18 cellular contexts compared by ENCODE assay signal in the genomic region with DNA sequence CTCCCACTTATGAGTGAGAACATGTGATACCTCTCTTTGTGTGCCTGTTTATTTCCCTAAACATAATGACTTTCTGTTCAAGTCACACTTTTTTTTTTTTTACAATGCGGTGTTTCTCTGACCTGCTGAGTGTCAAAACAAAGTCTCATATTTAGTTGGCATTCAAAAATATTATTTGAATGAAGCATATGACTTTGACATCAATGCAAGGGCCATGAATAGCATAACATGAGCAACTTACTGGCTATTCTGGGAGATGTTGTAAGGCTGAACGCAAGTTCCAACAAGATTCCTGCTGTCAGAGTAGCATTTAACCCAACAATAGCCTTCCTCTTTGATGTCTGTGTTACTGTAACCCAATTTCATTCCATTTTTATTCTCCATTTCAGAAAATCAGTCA. TPM values are rescaled to one million over a fixed set of nuclear protein-coding genes. Genes with fewer than 3 reads are reported as not detected.
DNase-seq lines count a peak whose midpoint lies in the region; ATAC-seq, FAIRE-seq and TF ChIP-seq lines count a peak whose summit lies in the region.
"Had no signal": no experiment of that assay in that cellular context is flagged by ENCODE, and none has a peak within 500 bp of the region (broad histone marks: within the 10 kb centered on the region; RNA-seq: fewer than 3 reads in every experiment).

No MANE protein-coding gene starts in this region.

- in situ Hi-C loops in HAP-1 (cut with MboI; ENCODE audit: low sequenced_read_pairs): no loop called here

- CTCF ChIA-PET in RWPE1 (lab: Yijun Ruan, JAX): interaction anchor here (0.9 kb wide), 1 partner anchor 35 kb away, joined by 4 read pairs; no protein-coding TSS in a partner anchor

- TF ChIP-seq CTCF in heart left ventricle (IDR thresholded peaks at IDR 0.05): no peak
- no peak for TF ChIP-seq CTCF in RWPE1 (conservative IDR thresholded peaks at IDR 0.05; ENCODE audit: low read depth)
- TF ChIP-seq CTCF in bronchial epithelial cell (IDR thresholded peaks at IDR 0.05; ENCODE audit: insufficient read depth, low read length, severe bottlenecking): no peak
- TF ChIP-seq CTCF in psoas muscle (IDR thresholded peaks at IDR 0.05): no peak

- H3K4me3 ChIP-seq in heart left ventricle (no peak overlapping the region), bronchial epithelial cell (ENCODE audit: low read depth, low read length) (no peak overlapping the region), psoas muscle (no peak overlapping the region), HAP-1 (no peak overlapping the region)
- H3K4me3 ChIP-seq: BLaER1 treated with 17β-estradiol and CSF1 and Interleukin-3, amounts not matched to agents 10 nM and 100 nM; GM12878; GM23338 had no signal

- 33 to 51% (median 39%) methylated on average over 2 of the region's 2 CpGs for WGBS in heart left ventricle, 4 donors
- 59 to 64% (median 62%) methylated on average over 2 of the region's 2 CpGs for WGBS in psoas muscle, 3 donors

- H3K36me3 ChIP-seq in heart left ventricle: no peaks in the 10 kb centered on the region
- no peaks in the 10 kb centered on the region for H3K36me3 ChIP-seq in bronchial epithelial cell (ENCODE audit: control insufficient read depth, insufficient read depth, low read length)
- H3K36me3 ChIP-seq in psoas muscle (ENCODE audit: insufficient read depth in 1 of 2, low read depth in 1 of 2): no peaks in the 10 kb centered on the region
- H3K36me3 ChIP-seq in HAP-1 (replicated peaks): no peaks in the 10 kb centered on the region
- H3K36me3 ChIP-seq: BLaER1 treated with 17β-estradiol and CSF1 and Interleukin-3, amounts not matched to agents 10 nM and 100 nM had no signal

- TF ChIP-seq POLR2A in heart left ventricle (IDR thresholded peaks at IDR 0.05): no peak

- peaks cover 6% of the 10 kb centered on the region for H3K27me3 Mint-ChIP-seq in activated naive CD8-positive, alpha-beta T cell treated with anti-CD3 and anti-CD28 coated beads for 36 hours
- H3K27me3 Mint-ChIP-seq: CD4-positive, CD25-positive, alpha-beta regulatory T cell had no signal

- ATAC-seq in heart left ventricle (peak; percentile 80 to 91 (median 88)), Right ventricle myocardium inferior (no peak), psoas muscle (peak in 3 of 4 donors; percentile 43 to 85 (median 80))
- ATAC-seq: GM12878, GM23338 had no signal

- no peaks in the 10 kb centered on the region for H3K4me1 Mint-ChIP-seq in activated naive CD8-positive, alpha-beta T cell treated with anti-CD3 and anti-CD28 coated beads for 36 hours
- H3K4me1 Mint-ChIP-seq: CD4-positive, CD25-positive, alpha-beta regulatory T cell had no signal

- peaks cover 10% of the 10 kb centered on the region for H3K9me3 Mint-ChIP-seq in activated naive CD8-positive, alpha-beta T cell treated with anti-CD3 and anti-CD28 coated beads for 36 hours

- H3K9me3 ChIP-seq in heart left ventricle (peaks cover 0 to 8% (median 0%) of the 10 kb centered on the region in 12 donors), psoas muscle (no peaks in the 10 kb centered on the region), HAP-1 (peaks cover 4% of the 10 kb centered on the region)

- FAIRE-seq in bronchial epithelial cell (lab: Jason Lieb, UNC): no peak
- FAIRE-seq: GM12878, GM18507 had no signal

- H3K27ac Mint-ChIP-seq in activated naive CD8-positive, alpha-beta T cell treated with anti-CD3 and anti-CD28 coated beads for 36 hours: no peak overlapping the region
- H3K27ac Mint-ChIP-seq: GM23338 had no signal

- H3K36me3 Mint-ChIP-seq in activated naive CD8-positive, alpha-beta T cell treated with anti-CD3 and anti-CD28 coated beads for 36 hours: no peaks in the 10 kb centered on the region
- H3K36me3 Mint-ChIP-seq: CD4-positive, CD25-positive, alpha-beta regulatory T cell had no signal

- DNase-seq in heart left ventricle (peak in 1 of 5 donors; percentile 9), Right ventricle myocardium inferior (ENCODE audit: missing footprints) (no peak), RWPE1 (ENCODE audit: low spot score) (peak; percentile 23), bronchial epithelial cell (ENCODE audit: low read depth) (peak; percentile 75), psoas muscle (no peak), HAP-1 (ENCODE audit: low spot score in 2 of 2) (no peak)
- no peak for DNase-seq in activated naive CD8-positive, alpha-beta T cell treated with anti-CD3 and anti-CD28 coated beads for 36 hours
- DNase-seq: ACHN; CD4-positive, CD25-positive, alpha-beta regulatory T cell; DMS79; H7 had no signal

- H3K4me3 Mint-ChIP-seq in activated naive CD8-positive, alpha-beta T cell treated with anti-CD3 and anti-CD28 coated beads for 36 hours: no peak overlapping the region
- H3K4me3 Mint-ChIP-seq: CD4-positive, CD25-positive, alpha-beta regulatory T cell; GM23338 had no signal

- peaks cover 0 to 13% (median 0%) of the 10 kb centered on the region in 12 donors for H3K4me1 ChIP-seq in heart left ventricle
- no peaks in the 10 kb centered on the region for H3K4me1 ChIP-seq in psoas muscle
- H3K4me1 ChIP-seq in HAP-1: no peaks in the 10 kb centered on the region
- H3K4me1 ChIP-seq: BLaER1 treated with 17β-estradiol and CSF1 and Interleukin-3, amounts not matched to agents 10 nM and 100 nM had no signal

- POLR2A ChIA-PET in RWPE1 (lab: Yijun Ruan, JAX; ENCODE audit: low non-redundant PET): no interaction called here

- intact Hi-C loops in heart left ventricle (cut with DNase I): loop anchor here in 1 of 10 donors (10.0 kb wide), 1 partner anchor 83 kb away; the partner anchor contains the start of gene KRTAP19-7
- intact Hi-C loops in Right ventricle myocardium inferior (cut with DNase I): loop anchor here (5.0 kb wide), 1 partner anchor 85 kb away; no protein-coding TSS in a partner anchor
- intact Hi-C loops in psoas muscle (cut with DNase I): no loop called here

- H3K27ac ChIP-seq in heart left ventricle (peak overlapping the region in 6 of 12 donors; percentile 44 to 78 (median 65)), RWPE1 (no peak overlapping the region), psoas muscle (no peak overlapping the region)
- H3K27ac ChIP-seq: BLaER1 treated with 17β-estradiol and CSF1 and Interleukin-3, amounts not matched to agents 10 nM and 100 nM had no signal

- H3K27me3 ChIP-seq in heart left ventricle (no peaks in the 10 kb centered on the region), bronchial epithelial cell (ENCODE audit: control insufficient read depth, insufficient read depth, low read length) (no peaks in the 10 kb centered on the region), psoas muscle (ENCODE audit: insufficient read depth in 3 of 3, low read length in 2 of 3) (peaks cover 0 to 1% (median 0%) of the 10 kb centered on the region in 3 donors), HAP-1 (ENCODE audit: low read depth) (no peaks in the 10 kb centered on the region)
- H3K27me3 ChIP-seq: BLaER1 treated with 17β-estradiol and CSF1 and Interleukin-3, amounts not matched to agents 10 nM and 100 nM had no signal

RNA-seq across cellular contexts. Expression of gene KRTAP19-1, which starts 2.0 kb away (rescaled TPM):
- total RNA-seq in heart left ventricle (not detected), Right ventricle myocardium inferior (not detected), bronchial epithelial cell (not detected in 2 replicates), psoas muscle (not detected)
- polyA plus RNA-seq in heart left ventricle (not detected), psoas muscle (not detected)
- total RNA-seq in activated naive CD8-positive, alpha-beta T cell treated with anti-CD3 and anti-CD28 coated beads for 36 hours: not detected
- total RNA-seq: A172; CD4-positive, CD25-positive, alpha-beta regulatory T cell; G401; GM12878; GM23338; H7; HT1080 had no signal
- polyA plus RNA-seq: CD4-positive, CD25-positive, alpha-beta regulatory T cell; GM12878; GM23338 had no signal

RNA-seq across cellular contexts. Expression of gene KRTAP19-2, which starts 5.1 kb away (rescaled TPM):
- total RNA-seq in heart left ventricle (not detected), Right ventricle myocardium inferior (not detected), bronchial epithelial cell (not detected in 2 replicates), psoas muscle (not detected)
- polyA plus RNA-seq in heart left ventricle (not detected), psoas muscle (not detected)
- total RNA-seq in activated naive CD8-positive, alpha-beta T cell treated with anti-CD3 and anti-CD28 coated beads for 36 hours: not detected
- total RNA-seq: A172; CD4-positive, CD25-positive, alpha-beta regulatory T cell; G401; GM12878; GM23338; H7; HT1080 had no signal
- polyA plus RNA-seq: CD4-positive, CD25-positive, alpha-beta regulatory T cell; GM12878; GM23338 had no signal

RNA-seq across cellular contexts. Expression of gene KRTAP19-3, which starts 9.7 kb away (rescaled TPM):
- total RNA-seq in heart left ventricle (not detected), Right ventricle myocardium inferior (not detected), bronchial epithelial cell (not detected in 2 replicates), psoas muscle (1 to 10 TPM in 2 of 4 donors, under 1 TPM in 1, not detected in 1; 0.64 to 3.0 (median 1.1) TPM)
- polyA plus RNA-seq in heart left ventricle (not detected), psoas muscle (not detected)
- not detected for total RNA-seq in activated naive CD8-positive, alpha-beta T cell treated with anti-CD3 and anti-CD28 coated beads for 36 hours
- total RNA-seq: A172; CD4-positive, CD25-positive, alpha-beta regulatory T cell; G401; GM12878; GM23338; H7; HT1080 had no signal
- polyA plus RNA-seq: CD4-positive, CD25-positive, alpha-beta regulatory T cell; GM12878; GM23338 had no signal

RNA-seq across cellular contexts. Expression of gene KRTAP19-4, which starts 14.8 kb away (rescaled TPM):
- total RNA-seq in heart left ventricle (not detected), Right ventricle myocardium inferior (not detected), bronchial epithelial cell (not detected in 2 replicates), psoas muscle (not detected)
- polyA plus RNA-seq in heart left ventricle (not detected), psoas muscle (not detected)
- not detected for total RNA-seq in activated naive CD8-positive, alpha-beta T cell treated with anti-CD3 and anti-CD28 coated beads for 36 hours
- total RNA-seq: A172; CD4-positive, CD25-positive, alpha-beta regulatory T cell; G401; GM12878; GM23338; H7; HT1080 had no signal
- polyA plus RNA-seq: CD4-positive, CD25-positive, alpha-beta regulatory T cell; GM12878; GM23338 had no signal

RNA-seq across cellular contexts. Expression of gene KRTAP19-5, which starts 19.8 kb away (rescaled TPM):
- total RNA-seq in heart left ventricle (not detected), Right ventricle myocardium inferior (not detected), bronchial epithelial cell (not detected in 2 replicates), psoas muscle (not detected)
- polyA plus RNA-seq in heart left ventricle (not detected), psoas muscle (not detected)
- total RNA-seq in activated naive CD8-positive, alpha-beta T cell treated with anti-CD3 and anti-CD28 coated beads for 36 hours: not detected
- total RNA-seq: A172; CD4-positive, CD25-positive, alpha-beta regulatory T cell; G401; GM12878; GM23338; H7; HT1080 had no signal
- polyA plus RNA-seq: CD4-positive, CD25-positive, alpha-beta regulatory T cell; GM12878; GM23338 had no signal

Comparison
In these comparisons a context has a peak if more than half of its experiments do, and no peak if none do; other contexts are left out.
1. DNase-seq: peak in RWPE1 (single experiment) and bronchial epithelial cell (single experiment); none in Right ventricle myocardium inferior (single experiment), psoas muscle (0 of 2), HAP-1 (0 of 2) and activated naive CD8-positive, alpha-beta T cell treated with anti-CD3 and anti-CD28 coated beads for 36 hours (single experiment).